8 cellular contexts compared by ENCODE assay signal in genomic region chr5:89133975-89134374, GRCh38.
"Had no signal": no experiment of that assay in that cellular context is flagged by ENCODE, and none has a peak within 500 bp of the region (broad histone marks: within the 10 kb centered on the region; RNA-seq: fewer than 3 reads in every experiment).

No MANE protein-coding gene starts in this region.

- FAIRE-seq: G401.6, GM12878, GM12891, GM12892, GM18507, GM19239 had no signal

- H3K4me3 ChIP-seq: GM12878 had no signal

- ATAC-seq: GM12878 had no signal

- DNase-seq: GDM1, GF-D8 had no signal
